11 cellular contexts compared by ENCODE assay signal in the genomic region with DNA sequence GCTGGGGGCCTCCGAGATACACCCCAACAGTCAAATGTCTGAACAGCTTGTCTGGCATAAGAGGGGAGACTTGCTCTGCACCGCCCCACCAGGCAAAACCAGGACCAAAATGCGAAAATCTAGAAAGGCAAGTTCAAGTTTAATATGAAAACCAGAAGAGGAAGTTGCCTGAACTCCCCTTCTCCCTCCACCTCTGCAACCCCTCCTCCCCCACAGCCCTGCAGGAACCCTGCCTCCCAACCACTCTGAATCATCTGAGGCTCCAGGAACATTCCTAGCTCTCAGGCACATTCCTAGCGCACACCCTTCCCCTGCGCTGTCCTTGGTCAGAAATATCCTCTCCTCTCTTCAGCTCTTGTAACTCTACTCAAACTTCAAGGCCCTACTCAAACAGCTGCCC. TPM values are rescaled to one million over a fixed set of nuclear protein-coding genes. Genes with fewer than 3 reads are reported as not detected.
DNase-seq lines count a peak whose midpoint lies in the region; TF ChIP-seq lines count a peak whose summit lies in the region.
"Had no signal": no experiment of that assay in that cellular context is flagged by ENCODE, and none has a peak within 500 bp of the region (broad histone marks: within the 10 kb centered on the region; RNA-seq: fewer than 3 reads in every experiment).

No MANE protein-coding gene starts in this region.

- WGBS in GM23248 (ENCODE audit: low coverage in 1 of 2, low lambda C conversion rate in 2 of 2, missing lambda C conversion rate in 2 of 2), 2 experiments: 8 to 9% methylated on average over 5 of the region's 5 CpGs
- WGBS in esophagus muscularis mucosa: 70% methylated on average over 5 of the region's 5 CpGs

- peak; percentile 37 for DNase-seq in A172 (ENCODE audit: low spot score)
- peak; percentile 16 for DNase-seq in GM23248
- DNase-seq in germinal center (ENCODE audit: low spot score): peak; percentile 5
- no peak for DNase-seq in hypothalamus (lab: John Stamatoyannopoulos, UW)
- no peak for DNase-seq in stimulated activated CD4-positive, alpha-beta T cell treated with anti-CD3 and anti-CD28 coated beads, Interleukin-12 subunit alpha, Interleukin-12 subunit beta, amount 100 ng/mL, for 4 hours
- DNase-seq in esophagus muscularis mucosa (ENCODE audit: extremely low spot score): no peak
- no peak for DNase-seq in activated CD4-positive, CD25-positive, alpha-beta regulatory T cell (lab: John Stamatoyannopoulos, UW)
- DNase-seq: cerebellar nuclear complex, spleen, stomach had no signal

- in situ Hi-C loops in GM23248 (cut with MboI): no loop called here

- H3K4me1 ChIP-seq in GM23248 (ENCODE audit: insufficient read depth) (no peaks in the 10 kb centered on the region), OCI-LY3 (ENCODE audit: low read length) (peaks cover 29% of the 10 kb centered on the region), esophagus muscularis mucosa (no peaks in the 10 kb centered on the region)
- H3K4me1 ChIP-seq: spleen, stomach had no signal

- H3K36me3 ChIP-seq in GM23248 (ENCODE audit: low read depth) (no peaks in the 10 kb centered on the region), OCI-LY3 (replicated peaks; ENCODE audit: low read depth, low read length) (peaks cover 2% of the 10 kb centered on the region), esophagus muscularis mucosa (no peaks in the 10 kb centered on the region)
- H3K36me3 ChIP-seq: spleen, stomach had no signal

- no peak for TF ChIP-seq POLR2A in esophagus muscularis mucosa (IDR thresholded peaks at IDR 0.05; ENCODE audit: low read depth)

- intact Hi-C loops in esophagus muscularis mucosa (cut with DNase I): no loop called here

- no peak overlapping the region for H2AFZ ChIP-seq in GM23248
- no peak overlapping the region for H2AFZ ChIP-seq in OCI-LY3 (ENCODE audit: low read depth, low read length)

- H3K27me3 ChIP-seq in GM23248 (replicated peaks; ENCODE audit: insufficient read depth) (no peaks in the 10 kb centered on the region), OCI-LY3 (ENCODE audit: low read depth, low read length) (peaks cover 11% of the 10 kb centered on the region; the same call in 1 of the 2 replicates), esophagus muscularis mucosa (peaks cover 0 to 13% (median 0%) of the 10 kb centered on the region in 4 donors)

- H3K79me2 ChIP-seq in GM23248 (ENCODE audit: insufficient read depth) (no peaks in the 10 kb centered on the region), OCI-LY3 (ENCODE audit: low read length) (no peaks in the 10 kb centered on the region)

- no peak overlapping the region for H3K27ac ChIP-seq in GM23248
- H3K27ac ChIP-seq in OCI-LY3 (ENCODE audit: low read length): no peak overlapping the region
- H3K27ac ChIP-seq in esophagus muscularis mucosa (replicated peaks in 1 of 4): no peak overlapping the region
- H3K27ac ChIP-seq: spleen, stomach had no signal

- H3K4me3 ChIP-seq in GM23248: no peak overlapping the region
- H3K4me3 ChIP-seq in OCI-LY3 (ENCODE audit: low read length): no peak overlapping the region
- H3K4me3 ChIP-seq in esophagus muscularis mucosa: no peak overlapping the region
- H3K4me3 ChIP-seq: spleen, stomach had no signal

- H3K4me2 ChIP-seq in GM23248 (ENCODE audit: unreplicated experiment) (no peak overlapping the region), OCI-LY3 (ENCODE audit: low read length) (peak overlapping the region; percentile 43)

- no peaks in the 10 kb centered on the region for H3K9me2 ChIP-seq in GM23248 (ENCODE audit: insufficient read depth)

- H3K9ac ChIP-seq in GM23248 (no peak overlapping the region), OCI-LY3 (ENCODE audit: low read length) (no peak overlapping the region)

- no peaks in the 10 kb centered on the region for H4K20me1 ChIP-seq in GM23248 (ENCODE audit: insufficient read depth)
- no peaks in the 10 kb centered on the region for H4K20me1 ChIP-seq in OCI-LY3 (ENCODE audit: insufficient read depth, low read length)

- no peaks in the 10 kb centered on the region for H3F3A ChIP-seq in GM23248 (ENCODE audit: insufficient read depth)

- H3K9me3 ChIP-seq in GM23248 (ENCODE audit: low read depth): no peaks in the 10 kb centered on the region
- no peaks in the 10 kb centered on the region for H3K9me3 ChIP-seq in OCI-LY3 (ENCODE audit: insufficient read depth, low read length)
- peaks cover 0 to 5% (median 2%) of the 10 kb centered on the region in 4 donors for H3K9me3 ChIP-seq in esophagus muscularis mucosa

- TF ChIP-seq EP300 in esophagus muscularis mucosa (IDR thresholded peaks at IDR 0.05): no peak

- TF ChIP-seq CTCF in OCI-LY3 (IDR thresholded peaks at IDR 0.05; ENCODE audit: low read depth, low read length): peak; percentile 38
- TF ChIP-seq CTCF in esophagus muscularis mucosa (IDR thresholded peaks at IDR 0.05): no peak

RNA-seq across cellular contexts. Expression of a gene that starts 36.7 kb away (rescaled TPM):
- not detected in 2 replicates for total RNA-seq in A172 (2014; rRNA removed; shearing (Covaris generic))
- total RNA-seq in GM23248 (2014; rRNA removed; shearing (Covaris generic)): not detected in 2 replicates
- not detected in 2 replicates for polyA plus RNA-seq in GM23248 (2016; fragmentation: Nextera tagmentation; extraction: Ambion mirVana)
- not detected for total RNA-seq in esophagus muscularis mucosa
- total RNA-seq: spleen had no signal
- polyA plus RNA-seq: spleen, stomach had no signal

Comparison
In these comparisons a context has a peak if more than half of its experiments do, and no peak if none do; other contexts are left out.
1. DNase-seq: peak in A172 (single experiment), GM23248 (single experiment) and germinal center (single experiment); none in hypothalamus (0 of 51), stimulated activated CD4-positive, alpha-beta T cell treated with anti-CD3 and anti-CD28 coated beads, Interleukin-12 subunit alpha, Interleukin-12 subunit beta, amount 100 ng/mL, for 4 hours (single experiment), esophagus muscularis mucosa (single experiment) and activated CD4-positive, CD25-positive, alpha-beta regulatory T cell (0 of 4).